3 cellular contexts compared by ENCODE assay signal in the genomic region with DNA sequence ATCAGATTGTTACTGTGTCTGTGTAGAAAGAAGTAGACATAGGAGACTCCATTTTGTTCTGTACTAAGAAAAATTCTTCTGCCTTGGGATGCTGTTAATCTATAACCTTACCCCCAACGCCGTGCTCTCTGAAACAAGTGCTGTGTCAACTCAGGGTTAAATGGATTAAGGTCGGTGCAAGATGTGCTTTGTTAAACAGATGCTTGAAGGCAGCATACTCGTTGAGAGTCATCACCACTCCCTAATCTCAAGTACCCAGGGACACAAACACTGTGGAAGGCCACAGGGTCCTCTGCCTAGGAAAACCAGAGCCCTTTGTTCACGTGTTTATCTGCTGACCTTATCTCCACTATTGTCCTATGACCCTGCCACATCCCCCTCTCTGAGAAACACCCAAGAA. TPM values are rescaled to one million over a fixed set of nuclear protein-coding genes. Genes with fewer than 3 reads are reported as not detected.
"Had no signal": no experiment of that assay in that cellular context is flagged by ENCODE, and none has a peak within 500 bp of the region (broad histone marks: within the 10 kb centered on the region; RNA-seq: fewer than 3 reads in every experiment).

No MANE protein-coding gene starts in this region.

RNA-seq across cellular contexts. Expression of a gene that starts 4.0 kb away (rescaled TPM):
- total RNA-seq: LHCN-M2, MCF 10A, NCI-H460 had no signal
